ENCODE assay signal across 8 cellular contexts in the genomic region with DNA sequence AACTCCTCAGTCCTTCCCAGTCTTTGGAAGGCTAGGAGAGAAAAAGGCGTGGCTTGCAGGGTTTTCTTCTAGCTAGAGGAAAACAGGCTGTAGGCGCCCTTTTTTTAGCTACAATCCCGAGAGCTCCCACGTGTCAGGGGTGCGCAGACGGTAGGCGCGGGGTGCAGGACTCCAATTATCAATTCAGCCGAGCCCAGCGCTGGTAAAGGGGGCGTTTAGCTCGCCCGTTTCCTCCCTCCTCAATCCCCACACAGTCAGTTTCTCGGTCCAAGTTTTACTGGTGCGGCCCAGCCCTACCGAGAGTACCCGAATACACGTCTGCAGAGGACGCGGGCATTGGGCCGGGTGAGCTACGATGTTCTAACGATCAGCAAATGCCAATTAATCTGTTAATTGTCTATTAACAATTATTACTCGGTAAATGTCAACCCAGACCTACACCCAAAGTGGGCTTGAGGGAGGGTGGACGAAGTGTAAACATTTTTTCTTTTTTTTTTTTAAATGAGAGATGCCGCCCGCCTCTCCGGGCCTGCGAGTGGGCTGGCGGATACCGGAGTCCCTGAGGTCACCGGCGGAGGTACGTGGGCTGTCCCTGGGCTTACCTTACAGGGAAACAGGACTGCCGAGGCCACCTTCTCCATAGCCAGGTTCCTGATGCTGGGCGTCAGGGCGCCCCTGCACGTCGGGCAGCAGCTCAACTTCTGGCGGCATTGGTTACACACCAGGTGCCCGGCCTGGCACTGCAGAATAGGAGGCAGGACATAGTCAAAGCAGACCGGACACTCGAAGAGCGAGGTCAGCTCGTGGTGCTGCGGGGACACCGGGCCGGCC. TPM values are rescaled to one million over a fixed set of nuclear protein-coding genes. Genes with fewer than 3 reads are reported as not detected.
DNase-seq lines count a peak whose midpoint lies in the region; ATAC-seq and TF ChIP-seq lines count a peak whose summit lies in the region.

No MANE protein-coding gene starts in this region.

- peak overlapping the region; percentile 94 for H3K4me3 Mint-ChIP-seq in activated T-cell treated with anti-CD3 and anti-CD28 coated beads, Interleukin-2, amount 50 U/mL, for 24 hours

- H3K36me3 Mint-ChIP-seq in activated T-cell treated with anti-CD3 and anti-CD28 coated beads, Interleukin-2, amount 50 U/mL, for 24 hours (ENCODE audit: low read depth) = peaks cover 62% of the 10 kb centered on the region

- H3K9me3 ChIP-seq in esophagus (ENCODE audit: control insufficient read depth in 2 of 2, insufficient read depth in 1 of 2, low read depth in 1 of 2, low read length in 1 of 2) = no peaks in the 10 kb centered on the region
- H3K9me3 ChIP-seq in mucosa of rectum (ENCODE audit: control insufficient read depth in 2 of 2, low read length in 2 of 2) = no peaks in the 10 kb centered on the region
- no peaks in the 10 kb centered on the region for H3K9me3 ChIP-seq in thoracic aorta

- peaks cover 62% of the 10 kb centered on the region for H3K4me1 Mint-ChIP-seq in activated T-cell treated with anti-CD3 and anti-CD28 coated beads, Interleukin-2, amount 50 U/mL, for 24 hours (ENCODE audit: low read depth)

- H3K27ac Mint-ChIP-seq in activated T-cell treated with anti-CD3 and anti-CD28 coated beads, Interleukin-2, amount 50 U/mL, for 24 hours = peak overlapping the region; percentile 99

- H3K4me1 ChIP-seq in esophagus (ENCODE audit: control insufficient read depth in 2 of 2, insufficient read depth in 2 of 2, low read length in 1 of 2) = peaks cover 0 to 2% of the 10 kb centered on the region in 2 donors
- H3K4me1 ChIP-seq in mucosa of rectum (ENCODE audit: control insufficient read depth in 2 of 2, insufficient read depth in 2 of 2, low read length in 2 of 2) = peaks cover 24 to 48% of the 10 kb centered on the region in 2 donors
- peaks cover 25 to 53% of the 10 kb centered on the region in 2 donors for H3K4me1 ChIP-seq in thoracic aorta (ENCODE audit: control insufficient read depth in 1 of 2, low read depth in 2 of 2)

- peak overlapping the region; percentile 97 for H3K27ac ChIP-seq in esophagus (ENCODE audit: low read depth in 2 of 2, low read length in 1 of 2)
- H3K27ac ChIP-seq in mucosa of rectum (ENCODE audit: low read depth in 2 of 2, low read length in 2 of 2) = peak overlapping the region; percentile 98 to 99
- peak overlapping the region; percentile 92 to 94 for H3K27ac ChIP-seq in thoracic aorta

- H3K27me3 ChIP-seq in esophagus (ENCODE audit: control insufficient read depth in 1 of 2, insufficient read depth in 2 of 2, low read length in 2 of 2) (no peaks in the 10 kb centered on the region), mucosa of rectum (ENCODE audit: control insufficient read depth in 2 of 2, insufficient read depth in 2 of 2, low read length in 2 of 2) (no peaks in the 10 kb centered on the region), thoracic aorta (replicated peaks; ENCODE audit: insufficient read depth) (no peaks in the 10 kb centered on the region)

- H3K36me3 ChIP-seq in esophagus (ENCODE audit: control insufficient read depth in 2 of 2, insufficient read depth in 2 of 2, low read length in 1 of 2) (no peaks in the 10 kb centered on the region), mucosa of rectum (ENCODE audit: control insufficient read depth in 2 of 2, insufficient read depth in 2 of 2, low read length in 2 of 2) (peaks cover 0 to 5% of the 10 kb centered on the region in 2 donors), thoracic aorta (no peaks in the 10 kb centered on the region)

- DNase-seq in SIG-M5 treated with dmso at 0.1 percent for 504 hours (lab: John Stamatoyannopoulos, UW; ENCODE audit: unreplicated experiment) (peak; percentile 36), SIG-M5 (lab: John Stamatoyannopoulos, UW) (no peak), NCI-H226 (peak; percentile 61), thoracic aorta (ENCODE audit: low spot score) (no peak)
- peak; percentile 68 for DNase-seq in activated T-cell treated with anti-CD3 and anti-CD28 coated beads, Interleukin-2, amount 50 U/mL, for 24 hours

- ATAC-seq in thoracic aorta (ENCODE audit: insufficient number of reproducible peaks, low FRiP score, low read depth) (no peak), GM18502 (IDR thresholded peaks at IDR 0.05; ENCODE audit: poor library complexity, unreplicated experiment) (no peak)

- no peaks in the 10 kb centered on the region for H3K9me3 Mint-ChIP-seq in activated T-cell treated with anti-CD3 and anti-CD28 coated beads, Interleukin-2, amount 50 U/mL, for 24 hours

- WGBS in esophagus, 2 donors = 0% methylated on average over 48 of the region's 48 CpGs

- peak overlapping the region; percentile 77 to 87 for H3K4me3 ChIP-seq in esophagus (ENCODE audit: low read depth in 1 of 2, low read length in 2 of 2)
- H3K4me3 ChIP-seq in mucosa of rectum (ENCODE audit: low read length in 2 of 2) = peak overlapping the region; percentile 89 to 91
- peak overlapping the region; percentile 84 for H3K4me3 ChIP-seq in thoracic aorta

- TF ChIP-seq CTCF in thoracic aorta (IDR thresholded peaks at IDR 0.05) = no peak

- H3K9ac ChIP-seq in mucosa of rectum (ENCODE audit: low read depth in 1 of 2, low read length in 2 of 2) = peak overlapping the region; percentile 95 to 97

- no peaks in the 10 kb centered on the region for H3K27me3 Mint-ChIP-seq in activated T-cell treated with anti-CD3 and anti-CD28 coated beads, Interleukin-2, amount 50 U/mL, for 24 hours

RNA-seq across cellular contexts. Expression of a gene that starts 0.9 kb away (rescaled TPM):
- 10 to 100 TPM; 16.3 to 32.4 TPM for polyA plus RNA-seq in esophagus
- 10 to 100 TPM; 36.2 to 54.6 TPM for total RNA-seq in thoracic aorta

RNA-seq across cellular contexts. Expression of a gene that starts 58.3 kb away (rescaled TPM):
- polyA plus RNA-seq in esophagus = not detected
- not detected for total RNA-seq in thoracic aorta

Comparison
In these comparisons a context has a peak if more than half of its experiments do, and no peak if none do; other contexts are left out.
1. DNase-seq: peak in SIG-M5 treated with dmso at 0.1 percent for 504 hours (single experiment), NCI-H226 (single experiment) and activated T-cell treated with anti-CD3 and anti-CD28 coated beads, Interleukin-2, amount 50 U/mL, for 24 hours (single experiment); none in SIG-M5 (single experiment) and thoracic aorta (single experiment).
2. Peak in every context shown above with its lines, with median percentiles within 50 percentile points of each other: H3K27ac ChIP-seq and H3K4me3 ChIP-seq.